Comparison of ENCODE assay signal across 13 cellular contexts in genomic region chr17:83143817-83144231, GRCh38.
"Had no signal": no experiment of that assay in that cellular context is flagged by ENCODE, and none has a peak within 500 bp of the region (broad histone marks: within the 10 kb centered on the region; RNA-seq: fewer than 3 reads in every experiment).

No MANE protein-coding gene starts in this region.

- H3K9ac ChIP-seq: SK-N-SH had no signal

- H3K4me3 ChIP-seq: body of pancreas, dorsolateral prefrontal cortex, ovary had no signal

- H3K27ac ChIP-seq: body of pancreas, ovary had no signal

- H3K9me2 ChIP-seq: SK-N-SH had no signal

- H3K27me3 ChIP-seq: body of pancreas, ovary had no signal

- H3K36me3 ChIP-seq: ovary had no signal

- H3K4me1 ChIP-seq: body of pancreas had no signal

- H3K9me3 ChIP-seq: body of pancreas, ovary had no signal

- DNase-seq: activated CD4-positive, CD25-positive, alpha-beta regulatory T cell; activated CD8-positive, alpha-beta memory T cell treated with anti-CD3 and anti-CD28 coated beads for 24 hours; amniotic stem cell; body of pancreas; glutamatergic neuron; nephron progenitor cell; SK-N-SH; stimulated activated CD4-positive, alpha-beta T cell treated with anti-CD3 and anti-CD28 coated beads, Interleukin-15, amount 100 ng/mL, for 24 hours; stimulated activated CD4-positive, alpha-beta T cell treated with anti-CD3 and anti-CD28 coated beads, Interleukin-4, amount 100 ng/mL, for 24 hours; stimulated activated naive CD8-positive, alpha-beta T cell treated with anti-CD3 and anti-CD28 coated beads, Interleukin-15, amount 100 ng/mL, for 72 hours had no signal

- ATAC-seq: activated naive CD4-positive, alpha-beta T cell treated with anti-CD3 and anti-CD28 coated beads, Interleukin-2, amount 50 U/mL, for 72 hours; body of pancreas; stimulated activated naive CD8-positive, alpha-beta T cell treated with anti-CD3 and anti-CD28 coated beads, Interleukin-15, amount 100 ng/mL, for 72 hours had no signal

- H3K4me2 ChIP-seq: SK-N-SH had no signal
